Comparison of ENCODE assay signal across 7 cellular contexts in genomic region chr5:95620030-95620869, GRCh38. TPM values are rescaled to one million over a fixed set of nuclear protein-coding genes. Genes with fewer than 3 reads are reported as not detected.
DNase-seq lines count a peak whose midpoint lies in the region; ATAC-seq and TF ChIP-seq lines count a peak whose summit lies in the region.

Gene GPR150, plus strand, starts transcription at chr5:95620087. Its CDS starts 189 bp downstream, at chr5:95620276.

- H3K9me3 ChIP-seq in mucosa of descending colon, result no peaks in the 10 kb centered on the region

- H3K36me3 ChIP-seq in mucosa of descending colon (ENCODE audit: low read depth), result no peaks in the 10 kb centered on the region

- peaks cover 35% of the 10 kb centered on the region for H3K4me1 Mint-ChIP-seq in activated CD4-positive, alpha-beta T cell treated with anti-CD3 and anti-CD28 coated beads, Interleukin-2, amount 10 ng/mL, durations not matched to agents 24 days and 14 days
- peaks cover 23 to 30% of the 10 kb centered on the region in 2 donors for H3K4me1 Mint-ChIP-seq in effector memory CD8-positive, alpha-beta T cell (ENCODE audit: low read depth in 2 of 2)

- peaks cover 6% of the 10 kb centered on the region for H3K36me3 Mint-ChIP-seq in activated CD4-positive, alpha-beta T cell treated with anti-CD3 and anti-CD28 coated beads, Interleukin-2, amount 10 ng/mL, durations not matched to agents 24 days and 14 days (ENCODE audit: low read depth)
- H3K36me3 Mint-ChIP-seq in effector memory CD8-positive, alpha-beta T cell (ENCODE audit: insufficient read depth), result peaks cover 3% of the 10 kb centered on the region

- peaks cover 16% of the 10 kb centered on the region for H3K27me3 Mint-ChIP-seq in activated CD4-positive, alpha-beta T cell treated with anti-CD3 and anti-CD28 coated beads, Interleukin-2, amount 10 ng/mL, durations not matched to agents 24 days and 14 days
- H3K27me3 Mint-ChIP-seq in effector memory CD8-positive, alpha-beta T cell, result no peaks in the 10 kb centered on the region

- DNase-seq in GM13976 (ENCODE audit: low spot score), result peak; percentile 80
- no peak for DNase-seq in HFF-Myc (ENCODE audit: extremely low read depth, low read depth)
- DNase-seq in NB4 (ENCODE audit: low read depth), result peak; percentile 84
- DNase-seq in activated CD4-positive, alpha-beta T cell treated with anti-CD3 and anti-CD28 coated beads, Interleukin-2, amount 10 ng/mL, durations not matched to agents 24 days and 14 days, result peak; percentile 90
- peak; percentile 44 to 60 (median 49) for DNase-seq in effector memory CD8-positive, alpha-beta T cell
- peak; percentile 65 to 84 (median 78) for DNase-seq in mucosa of descending colon
- DNase-seq in stimulated activated CD8-positive, alpha-beta memory T cell treated with anti-CD3 and anti-CD28 coated beads, Interleukin-7, amount 100 ng/mL, for 4 hours (ENCODE audit: low read depth in 2 of 2), result peak; percentile 15 to 60

- ATAC-seq in effector memory CD8-positive, alpha-beta T cell (replicated peaks), result peak; percentile 67
- peak; percentile 80 for ATAC-seq in mucosa of descending colon

- H3K4me3 ChIP-seq in HFF-Myc (replicated peaks; ENCODE audit: low read depth, low read length), result peak within 1 kb of the TSS; percentile 45
- peak within 1 kb of the TSS; percentile 64 for H3K4me3 ChIP-seq in NB4 (ENCODE audit: low read depth, low read length)
- peak within 1 kb of the TSS; percentile 21 for H3K4me3 ChIP-seq in mucosa of descending colon

- peaks cover 6% of the 10 kb centered on the region for H3K4me1 ChIP-seq in mucosa of descending colon (ENCODE audit: low read depth)

- no peak for TF ChIP-seq POLR2A in NB4 (IDR thresholded peaks at IDR 0.05; ENCODE audit: extremely low read depth, insufficient read length)

- peak within 1 kb of the TSS; percentile 67 for H3K27ac Mint-ChIP-seq in activated CD4-positive, alpha-beta T cell treated with anti-CD3 and anti-CD28 coated beads, Interleukin-2, amount 10 ng/mL, durations not matched to agents 24 days and 14 days
- H3K27ac Mint-ChIP-seq in effector memory CD8-positive, alpha-beta T cell, result peak within 1 kb of the TSS; percentile 13 to 44

- H3K4me3 Mint-ChIP-seq in activated CD4-positive, alpha-beta T cell treated with anti-CD3 and anti-CD28 coated beads, Interleukin-2, amount 10 ng/mL, durations not matched to agents 24 days and 14 days, result peak within 1 kb of the TSS; percentile 91
- H3K4me3 Mint-ChIP-seq in effector memory CD8-positive, alpha-beta T cell, result peak within 1 kb of the TSS; percentile 82 to 86

- TF ChIP-seq CTCF in GM13976 (IDR thresholded peaks at IDR 0.05; ENCODE audit: borderline replicate concordance, control extremely low read depth, extremely low read depth, insufficient read depth, missing control alignments) (no peak), HFF-Myc (IDR thresholded peaks at IDR 0.05; ENCODE audit: low read depth, low read length, missing control alignments) (no peak), NB4 (IDR thresholded peaks at IDR 0.05; ENCODE audit: low read depth, low read length) (no peak), mucosa of descending colon (IDR thresholded peaks at IDR 0.05) (no peak)

- intact Hi-C loops in activated CD4-positive, alpha-beta T cell treated with anti-CD3 and anti-CD28 coated beads, Interleukin-2, amount 10 ng/mL, durations not matched to agents 24 days and 14 days (cut with micrococcal nuclease), result no loop called here
- intact Hi-C loops in mucosa of descending colon (cut with DNase I, micrococcal nuclease), result no loop called here

- H3K9me3 Mint-ChIP-seq in activated CD4-positive, alpha-beta T cell treated with anti-CD3 and anti-CD28 coated beads, Interleukin-2, amount 10 ng/mL, durations not matched to agents 24 days and 14 days, result peaks cover 6% of the 10 kb centered on the region
- H3K9me3 Mint-ChIP-seq in effector memory CD8-positive, alpha-beta T cell, result no peaks in the 10 kb centered on the region

- in situ Hi-C loops in GM13976 (cut with MboI; ENCODE audit: low sequenced_read_pairs, unreplicated experiment), result no loop called here

RNA-seq across cellular contexts. Expression of gene GPR150, which starts in this region (rescaled TPM):
- 0.33 and 0.56 TPM in 2 replicates for total RNA-seq in activated CD4-positive, alpha-beta T cell treated with anti-CD3 and anti-CD28 coated beads, Interleukin-2, amount 10 ng/mL, durations not matched to agents 24 days and 14 days
- under 1 TPM; 0.28 to 0.49 (median 0.41) TPM for total RNA-seq in mucosa of descending colon

Comparison
In these comparisons a context has a peak if more than half of its experiments do, and no peak if none do; other contexts are left out.
1. Peak in DNase-seq in activated CD4-positive, alpha-beta T cell treated with anti-CD3 and anti-CD28 coated beads, Interleukin-2, amount 10 ng/mL, durations not matched to agents 24 days and 14 days; RNA of the gene not detected or under 1 TPM.
2. Peak in DNase-seq, ATAC-seq and H3K4me3 ChIP-seq in mucosa of descending colon; RNA of the gene not detected or under 1 TPM.